40 cellular contexts compared by ENCODE assay signal in genomic region chr2:23132000-23132399, GRCh38.
"Had no signal": no experiment of that assay in that cellular context is flagged by ENCODE, and none has a peak within 500 bp of the region (broad histone marks: within the 10 kb centered on the region; RNA-seq: fewer than 3 reads in every experiment).

No MANE protein-coding gene starts in this region.

- H3K36me3 ChIP-seq: adrenal gland, ascending aorta, brain microvascular endothelial cell, breast epithelium, cardiac muscle cell had no signal

- H3K27ac ChIP-seq: adrenal gland, ascending aorta, body of pancreas, brain microvascular endothelial cell, breast epithelium, cardiac muscle cell had no signal

- H3K4me3 ChIP-seq: adrenal gland, ascending aorta, body of pancreas, breast epithelium, cardiac muscle cell had no signal

- H3K4me1 ChIP-seq: adrenal gland had no signal

- H3K9me3 ChIP-seq: adrenal gland, ascending aorta, body of pancreas had no signal

- H3K4me3 Mint-ChIP-seq: activated naive CD4-positive, alpha-beta T cell treated with anti-CD3 and anti-CD28 coated beads for 36 hours; activated naive CD4-positive, alpha-beta T cell treated with anti-CD3 and anti-CD28 coated beads, Interleukin-2, amount 10 ng/mL, durations not matched to agents 7 days and 5 days; activated naive CD4-positive, alpha-beta T cell treated with anti-CD3 and anti-CD28 coated beads, Interleukin-2, amount 50 U/mL, for 24 hours; activated naive CD8-positive, alpha-beta T cell; activated naive CD8-positive, alpha-beta T cell treated with anti-CD3 and anti-CD28 coated beads for 36 hours; activated naive CD8-positive, alpha-beta T cell treated with anti-CD3 and anti-CD28 coated beads, Interleukin-2, amount 10 ng/mL, durations not matched to agents 7 days and 5 days; activated naive CD8-positive, alpha-beta T cell treated with anti-CD3 and anti-CD28 coated beads, Interleukin-2, amount 50 U/mL, for 24 hours; activated T-cell treated with anti-CD3 and anti-CD28 coated beads, Interleukin-2, amount 50 U/mL, for 24 hours; activated T-cell treated with anti-CD3 and anti-CD28 coated beads, Interleukin-2, amount 50 U/mL, for 4 hours; activated T-cell treated with anti-CD3 and anti-CD28 coated beads, Interleukin-2, amount 50 U/mL, for 72 hours; activated T-helper 1 cell treated with anti-CD3 and anti-CD28 coated beads, Interleukin-12 subunit alpha, Interleukin-12 subunit beta, Interleukin-2, Interleukin-4 antibody, amounts not matched to agents 30 ng/mL and 10 ng/mL and 1 ng/mL, durations not matched to agents 14 hours and 24 hours and 36 hours; activated T-helper 17 cell treated with anti-CD3 and anti-CD28 coated beads, Interleukin-2, amount 50 U/mL, for 72 hours; brain; central memory CD8-positive, alpha-beta T cell had no signal

- H3K36me3 Mint-ChIP-seq: activated naive CD4-positive, alpha-beta T cell treated with anti-CD3 and anti-CD28 coated beads, Interleukin-2, amount 10 ng/mL, durations not matched to agents 7 days and 5 days; activated naive CD4-positive, alpha-beta T cell treated with anti-CD3 and anti-CD28 coated beads, Interleukin-2, amount 50 U/mL, for 24 hours; activated naive CD8-positive, alpha-beta T cell; activated naive CD8-positive, alpha-beta T cell treated with anti-CD3 and anti-CD28 coated beads for 36 hours; activated naive CD8-positive, alpha-beta T cell treated with anti-CD3 and anti-CD28 coated beads, Interleukin-2, amount 10 ng/mL, durations not matched to agents 7 days and 5 days; brain had no signal

- FAIRE-seq: astrocyte, bronchial epithelial cell had no signal

- H3K4me1 Mint-ChIP-seq: activated naive CD4-positive, alpha-beta T cell treated with anti-CD3 and anti-CD28 coated beads, Interleukin-2, amount 10 ng/mL, durations not matched to agents 7 days and 5 days; activated naive CD4-positive, alpha-beta T cell treated with anti-CD3 and anti-CD28 coated beads, Interleukin-2, amount 50 U/mL, for 24 hours; activated naive CD8-positive, alpha-beta T cell treated with anti-CD3 and anti-CD28 coated beads for 36 hours; activated naive CD8-positive, alpha-beta T cell treated with anti-CD3 and anti-CD28 coated beads, Interleukin-2, amount 10 ng/mL, durations not matched to agents 7 days and 5 days; activated naive CD8-positive, alpha-beta T cell treated with anti-CD3 and anti-CD28 coated beads, Interleukin-2, amount 50 U/mL, for 24 hours; activated T-helper 17 cell treated with anti-CD3 and anti-CD28 coated beads, Interleukin-2, amount 50 U/mL, for 72 hours; central memory CD8-positive, alpha-beta T cell had no signal

- H3K27me3 ChIP-seq: adrenal gland, ascending aorta, body of pancreas, brain microvascular endothelial cell, breast epithelium, cardiac muscle cell had no signal

- H3K27ac Mint-ChIP-seq: activated naive CD4-positive, alpha-beta T cell treated with anti-CD3 and anti-CD28 coated beads for 36 hours; activated naive CD4-positive, alpha-beta T cell treated with anti-CD3 and anti-CD28 coated beads, Interleukin-2, amount 10 ng/mL, durations not matched to agents 7 days and 5 days; activated naive CD4-positive, alpha-beta T cell treated with anti-CD3 and anti-CD28 coated beads, Interleukin-2, amount 50 U/mL, for 24 hours; activated naive CD4-positive, alpha-beta T cell treated with anti-CD3 and anti-CD28 coated beads, Interleukin-2, amount 50 U/mL, for 72 hours; activated naive CD8-positive, alpha-beta T cell; activated naive CD8-positive, alpha-beta T cell treated with anti-CD3 and anti-CD28 coated beads for 36 hours; activated naive CD8-positive, alpha-beta T cell treated with anti-CD3 and anti-CD28 coated beads, Interleukin-2, amount 10 ng/mL, durations not matched to agents 7 days and 5 days; activated naive CD8-positive, alpha-beta T cell treated with anti-CD3 and anti-CD28 coated beads, Interleukin-2, amount 50 U/mL, for 24 hours; activated T-cell treated with anti-CD3 and anti-CD28 coated beads, Interleukin-2, amount 50 U/mL, for 24 hours; activated T-cell treated with anti-CD3 and anti-CD28 coated beads, Interleukin-2, amount 50 U/mL, for 72 hours; activated T-helper 1 cell treated with anti-CD3 and anti-CD28 coated beads, Interleukin-12 subunit alpha, Interleukin-12 subunit beta, Interleukin-2, Interleukin-4 antibody, amounts not matched to agents 30 ng/mL and 10 ng/mL and 1 ng/mL, durations not matched to agents 14 hours and 24 hours and 36 hours; activated T-helper 17 cell treated with anti-CD3 and anti-CD28 coated beads, Interleukin-2, amount 50 U/mL, for 72 hours; activated T-helper 2 cell treated with anti-CD3 and anti-CD28 coated beads, Interferon-gamma antibody, Interleukin-2, Interleukin-4, amounts not matched to agents 10 μg/mL and 5 μg/mL and 100 μg/mL, durations not matched to agents 14 hours and 24 hours and 36 hours had no signal

- ATAC-seq: activated naive CD8-positive, alpha-beta T cell treated with anti-CD3 and anti-CD28 coated beads, Interleukin-2, amount 50 U/mL, for 24 hours; activated T-cell treated with anti-CD3 and anti-CD28 coated beads, Interleukin-2, amount 50 U/mL, for 4 hours; activated T-cell treated with anti-CD3 and anti-CD28 coated beads, Interleukin-2, amount 50 U/mL, for 72 hours; activated T-helper 17 cell treated with anti-CD3 and anti-CD28 coated beads, Interleukin-2, amount 50 U/mL, for 72 hours; body of pancreas had no signal

- DNase-seq: activated effector memory CD4-positive, alpha-beta T cell treated with anti-CD3 and anti-CD28 coated beads, Interleukin-2, amount 50 U/mL, for 16 hours; activated effector memory CD4-positive, alpha-beta T cell treated with Interleukin-2 at 50 U/mL for 16 hours; activated gamma-delta T cell; activated gamma-delta T cell treated with Interleukin-2 at 50 U/mL for 16 hours; activated naive CD4-positive, alpha-beta T cell; activated naive CD4-positive, alpha-beta T cell treated with anti-CD3 and anti-CD28 coated beads, Interleukin-2, amount 10 ng/mL, durations not matched to agents 7 days and 5 days; activated naive CD4-positive, alpha-beta T cell treated with anti-CD3 and anti-CD28 coated beads, Interleukin-2, amount 50 U/mL, for 16 hours; activated naive CD4-positive, alpha-beta T cell treated with Interleukin-2 at 50 U/mL for 16 hours; activated naive CD8-positive, alpha-beta T cell treated with anti-CD3 and anti-CD28 coated beads for 36 hours; activated naive CD8-positive, alpha-beta T cell treated with anti-CD3 and anti-CD28 coated beads, Interleukin-2, amount 10 ng/mL, durations not matched to agents 7 days and 5 days; activated naive CD8-positive, alpha-beta T cell treated with anti-CD3 and anti-CD28 coated beads, Interleukin-2, amount 50 U/mL, for 24 hours; activated T-cell treated with anti-CD3 and anti-CD28 coated beads, Interleukin-2, amount 50 U/mL, for 1 hour; activated T-cell treated with anti-CD3 and anti-CD28 coated beads, Interleukin-2, amount 50 U/mL, for 24 hours; activated T-cell treated with anti-CD3 and anti-CD28 coated beads, Interleukin-2, amount 50 U/mL, for 4 hours; activated T-cell treated with anti-CD3 and anti-CD28 coated beads, Interleukin-2, amount 50 U/mL, for 48 hours; activated T-cell treated with anti-CD3 and anti-CD28 coated beads, Interleukin-2, amount 50 U/mL, for 72 hours; adrenal gland; amniotic stem cell; amygdala; anterior cingulate cortex; aorta; body of pancreas; brain microvascular endothelial cell; caudate nucleus; central memory CD4-positive, alpha-beta T cell; cerebellar nuclear complex had no signal

- H3K9me3 Mint-ChIP-seq: activated naive CD4-positive, alpha-beta T cell treated with anti-CD3 and anti-CD28 coated beads, Interleukin-2, amount 10 ng/mL, durations not matched to agents 7 days and 5 days; activated naive CD4-positive, alpha-beta T cell treated with anti-CD3 and anti-CD28 coated beads, Interleukin-2, amount 50 U/mL, for 24 hours; activated naive CD8-positive, alpha-beta T cell treated with anti-CD3 and anti-CD28 coated beads, Interleukin-2, amount 10 ng/mL, durations not matched to agents 7 days and 5 days; activated T-cell treated with anti-CD3 and anti-CD28 coated beads, Interleukin-2, amount 50 U/mL, for 24 hours; activated T-cell treated with anti-CD3 and anti-CD28 coated beads, Interleukin-2, amount 50 U/mL, for 4 hours; activated T-cell treated with anti-CD3 and anti-CD28 coated beads, Interleukin-2, amount 50 U/mL, for 72 hours; activated T-helper 1 cell treated with anti-CD3 and anti-CD28 coated beads, Interleukin-12 subunit alpha, Interleukin-12 subunit beta, Interleukin-2, Interleukin-4 antibody, amounts not matched to agents 30 ng/mL and 10 ng/mL and 1 ng/mL, durations not matched to agents 14 hours and 24 hours and 36 hours; activated T-helper 17 cell treated with anti-CD3 and anti-CD28 coated beads, Interleukin-2, amount 50 U/mL, for 72 hours had no signal
